In the genomic region with DNA sequence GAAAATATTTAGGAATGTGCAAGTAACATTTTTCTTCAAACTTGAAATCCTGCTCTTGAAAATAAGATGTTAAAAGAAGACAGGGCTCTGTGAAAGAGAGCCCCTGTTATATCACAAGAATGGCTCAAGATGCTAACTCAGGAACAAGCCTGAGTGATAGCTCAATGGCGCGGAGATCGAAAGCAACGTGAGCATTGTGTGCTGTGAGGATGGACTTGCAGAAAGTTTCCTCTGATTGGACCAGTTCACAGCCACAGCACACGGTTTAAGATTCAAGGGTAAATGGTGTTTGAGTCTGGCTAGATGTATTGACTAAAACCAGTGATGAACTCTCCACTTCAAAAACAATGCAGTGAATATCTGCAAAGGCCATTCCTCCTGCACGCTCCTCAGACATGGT, we compare ENCODE assay signal across 21 cellular contexts.
"Had no signal": no experiment of that assay in that cellular context is flagged by ENCODE, and none has a peak within 500 bp of the region (broad histone marks: within the 10 kb centered on the region; RNA-seq: fewer than 3 reads in every experiment).

No MANE protein-coding gene starts in this region.

- H3K4me1 ChIP-seq: left ventricle myocardium inferior, right atrium auricular region, tibial nerve, uterus had no signal

- H3K4me2 ChIP-seq: hepatocyte had no signal

- H3K27ac ChIP-seq: hepatocyte, left ventricle myocardium inferior, ovary, right atrium auricular region, skin epidermis, tibial nerve, uterus had no signal

- H3K36me3 ChIP-seq: left ventricle myocardium inferior, ovary, right atrium auricular region, tibial nerve, uterus had no signal

- H3K79me2 ChIP-seq: hepatocyte had no signal

- ATAC-seq: mucosa of descending colon; naive thymus-derived CD4-positive, alpha-beta T cell; natural killer cell treated with Interleukin-12 subunit alpha and Interleukin-12 subunit beta and Interleukin-15 and Interleukin-18, amount 100 ng/mL, for 72 hours; sciatic nerve; stimulated activated memory B cell treated with anti-CD40 and anti-IgM and Interleukin-4, amounts not matched to agents 10 μg/mL and 1 μg/mL and 100 μg/mL, for 72 hours; stimulated activated naive CD8-positive, alpha-beta T cell treated with anti-CD3 and anti-CD28 coated beads, Interleukin-15, amount 100 ng/mL, for 72 hours had no signal

- DNase-seq: islet precursor cell; left ventricle myocardium inferior; midbrain; mucosa of descending colon; naive thymus-derived CD4-positive, alpha-beta T cell; ovary; stimulated activated CD4-positive, alpha-beta T cell treated with anti-CD3 and anti-CD28 coated beads, Interleukin-12 subunit alpha, Interleukin-12 subunit beta, amount 100 ng/mL, for 4 hours; stimulated activated CD4-positive, alpha-beta T cell treated with anti-CD3 and anti-CD28 coated beads, Interleukin-15, amount 100 ng/mL, for 24 hours; stimulated activated CD4-positive, alpha-beta T cell treated with anti-CD3 and anti-CD28 coated beads, Interleukin-4, amount 100 ng/mL, for 24 hours; stimulated activated naive CD4-positive, alpha-beta T cell treated with Interleukin-2 at 50 U/mL for 16 hours; stimulated activated naive CD8-positive, alpha-beta T cell treated with anti-CD3 and anti-CD28 coated beads, Interleukin-15, amount 100 ng/mL, for 72 hours; substantia nigra; uterus had no signal

- H3K9me3 ChIP-seq: ovary, right atrium auricular region, tibial nerve, uterus had no signal

- H3K27me3 ChIP-seq: hepatocyte, ovary, right atrium auricular region, tibial nerve, uterus had no signal

- H3K4me3 ChIP-seq: hepatocyte, left ventricle myocardium inferior, lung, mucosa of descending colon, ovary, right atrium auricular region, skin epidermis, tibial nerve, uterus had no signal

- H2AFZ ChIP-seq: hepatocyte had no signal
